8 cellular contexts compared by ENCODE assay signal in genomic region chr1:1889090-1889750, GRCh38. TPM values are rescaled to one million over a fixed set of nuclear protein-coding genes. Genes with fewer than 3 reads are reported as not detected.
DNase-seq lines count a peak whose midpoint lies in the region; ATAC-seq and TF ChIP-seq lines count a peak whose summit lies in the region.

No MANE protein-coding gene starts in this region.

- H2AFZ ChIP-seq in SK-N-SH (ENCODE audit: low read depth): no peak overlapping the region

- TF ChIP-seq RAD21 in SK-N-SH (IDR thresholded peaks at IDR 0.05; ENCODE audit: low read length): no peak

- peaks cover 19% of the 10 kb centered on the region for H3F3A ChIP-seq in SK-N-SH (replicated peaks; ENCODE audit: insufficient read depth)

- no peaks in the 10 kb centered on the region for H3K9me3 ChIP-seq in SK-N-SH
- no peaks in the 10 kb centered on the region for H3K9me3 ChIP-seq in stomach

- TF ChIP-seq CTCF in SK-N-SH (IDR thresholded peaks at IDR 0.05) (no peak), stomach (IDR thresholded peaks at IDR 0.05) (no peak)

- ATAC-seq in SK-N-SH treated with all-trans-retinoic acid at 6 μM for 48 hours (no peak), HG03457 (IDR thresholded peaks at IDR 0.05; ENCODE audit: unreplicated experiment) (no peak)

- H3K4me3 Mint-ChIP-seq in activated CD4-positive, alpha-beta memory T cell treated with anti-CD3 and anti-CD28 coated beads, Interleukin-2, amount 10 ng/mL, durations not matched to agents 7 days and 5 days: peak overlapping the region; percentile 82

- CTCF ChIA-PET in SK-N-SH (lab: Yijun Ruan, JAX): interaction anchor here (0.8 to 1.4 kb wide), 2 partner anchors 12 to 101 kb away, joined by 3 to 5 read pairs; no protein-coding TSS in a partner anchor
- CTCF ChIA-PET in activated CD4-positive, alpha-beta memory T cell treated with anti-CD3 and anti-CD28 coated beads, Interleukin-2, amount 10 ng/mL, durations not matched to agents 7 days and 5 days (lab: Charles Lee): interaction anchor here (0.6 to 0.8 kb wide), 2 partner anchors 31 to 53 kb away, joined by 3 read pairs; no protein-coding TSS in a partner anchor

- H3K9ac ChIP-seq in SK-N-SH: peak overlapping the region; percentile 94

- no peak for TF ChIP-seq POLR2A in stomach (IDR thresholded peaks at IDR 0.05)

- no peaks in the 10 kb centered on the region for H3K9me2 ChIP-seq in SK-N-SH

- 3% methylated on average over 9 of the region's 9 CpGs for WGBS in SK-N-SH (ENCODE audit: low lambda C conversion rate)
- WGBS in stomach, 5 donors: 5 to 9% (median 6%) methylated on average over 9 of the region's 9 CpGs

- POLR2A ChIA-PET in SK-N-SH (lab: Yijun Ruan, JAX): no interaction called here
- POLR2A ChIA-PET in activated CD4-positive, alpha-beta memory T cell treated with anti-CD3 and anti-CD28 coated beads, Interleukin-2, amount 10 ng/mL, durations not matched to agents 7 days and 5 days (lab: Charles Lee): interaction anchor here (1.0 to 5.0 kb wide), 9 partner anchors 9 to 165 kb away, joined by 3 to 29 read pairs (median 10); partner anchors contain the start of genes CDK11A and NADK

- H3K79me2 ChIP-seq in SK-N-SH (ENCODE audit: insufficient read depth): peaks cover 71% of the 10 kb centered on the region

- no peaks in the 10 kb centered on the region for H3K27me3 Mint-ChIP-seq in activated CD4-positive, alpha-beta memory T cell treated with anti-CD3 and anti-CD28 coated beads, Interleukin-2, amount 10 ng/mL, durations not matched to agents 7 days and 5 days

- H3K27ac ChIP-seq in SK-N-SH (ENCODE audit: low read depth in 2 of 2, low read length in 1 of 2): peak overlapping the region; percentile 84 to 93
- H3K27ac ChIP-seq in stomach: peak overlapping the region in 4 of 5 donors; percentile 87 to 100 (median 96)

- peaks cover 0 to 22% of the 10 kb centered on the region in 2 experiments; a peak in 3 of 4 replicates for H3K4me1 ChIP-seq in SK-N-SH (ENCODE audit: control insufficient read depth in 1 of 2, insufficient read depth in 2 of 2, low read depth in 1 of 2, low read length in 1 of 2)
- peaks cover 31 to 80% (median 64%) of the 10 kb centered on the region in 4 donors for H3K4me1 ChIP-seq in stomach

- DNase-seq in SK-N-SH (no peak), stomach (no peak), midbrain (lab: John Stamatoyannopoulos, UW) (no peak), OCI-M2 (lab: John Stamatoyannopoulos, UW; ENCODE audit: unreplicated experiment) (no peak)
- DNase-seq in activated CD4-positive, alpha-beta memory T cell treated with anti-CD3 and anti-CD28 coated beads, Interleukin-2, amount 10 ng/mL, durations not matched to agents 7 days and 5 days: no peak

- no peak for TF ChIP-seq EP300 in SK-N-SH (IDR thresholded peaks at IDR 0.05; ENCODE audit: borderline replicate concordance in 1 of 2, low read depth in 1 of 2, low read length in 1 of 2)
- no peak for TF ChIP-seq EP300 in stomach (IDR thresholded peaks at IDR 0.05)

- no peaks in the 10 kb centered on the region for H3K9me3 Mint-ChIP-seq in activated CD4-positive, alpha-beta memory T cell treated with anti-CD3 and anti-CD28 coated beads, Interleukin-2, amount 10 ng/mL, durations not matched to agents 7 days and 5 days

- H3K36me3 ChIP-seq in SK-N-SH (replicated peaks in 1 of 2; ENCODE audit: control insufficient read depth in 1 of 2, insufficient read depth in 2 of 2, low read length in 1 of 2) (peaks cover 0 to 8% of the 10 kb centered on the region in 2 experiments), stomach (peaks cover 0 to 9% (median 7%) of the 10 kb centered on the region in 4 donors)

- H3K4me1 Mint-ChIP-seq in activated CD4-positive, alpha-beta memory T cell treated with anti-CD3 and anti-CD28 coated beads, Interleukin-2, amount 10 ng/mL, durations not matched to agents 7 days and 5 days: peaks cover 41% of the 10 kb centered on the region

- H3K27me3 ChIP-seq in SK-N-SH (ENCODE audit: insufficient read depth) (no peaks in the 10 kb centered on the region), stomach (peaks cover 0 to 4% (median 0%) of the 10 kb centered on the region in 3 donors)

- peak overlapping the region; percentile 76 for H3K27ac Mint-ChIP-seq in activated CD4-positive, alpha-beta memory T cell treated with anti-CD3 and anti-CD28 coated beads, Interleukin-2, amount 10 ng/mL, durations not matched to agents 7 days and 5 days

- H3K4me3 ChIP-seq in SK-N-SH (ENCODE audit: low read depth in 2 of 2, low read length in 1 of 2) (peak overlapping the region; percentile 83 to 86), iPS-11a (ENCODE audit: low read depth, low read length) (peak overlapping the region; percentile 97), stomach (peak overlapping the region; percentile 77 to 94 (median 86))

- H3K36me3 Mint-ChIP-seq in activated CD4-positive, alpha-beta memory T cell treated with anti-CD3 and anti-CD28 coated beads, Interleukin-2, amount 10 ng/mL, durations not matched to agents 7 days and 5 days (ENCODE audit: low read depth): peaks cover 32% of the 10 kb centered on the region

- peak overlapping the region; percentile 79 for H3K4me2 ChIP-seq in SK-N-SH

- H4K20me1 ChIP-seq in SK-N-SH (ENCODE audit: insufficient read depth): peaks cover 57% of the 10 kb centered on the region

- intact Hi-C loops in stomach (cut with DNase I; ENCODE audit: low total_unique reads): no loop called here

TF ChIP-seq in SK-N-SH, 30 proteins besides CTCF, POLR2A, EP300 and RAD21 (continues in another document):
- TF ChIP-seq NFIC (IDR thresholded peaks at IDR 0.05; ENCODE audit: borderline replicate concordance) (no peak), RXRA (IDR thresholded peaks at IDR 0.05; ENCODE audit: borderline replicate concordance, low read depth) (no peak), USF1 (IDR thresholded peaks at IDR 0.05; ENCODE audit: borderline replicate concordance, low read depth) (no peak), TCF12 (IDR thresholded peaks at IDR 0.05) (no peak), GATA2 (CRISPR knock-in tag; IDR thresholded peaks at IDR 0.05) (no peak), JUND (IDR thresholded peaks at IDR 0.05) (no peak)

TF ChIP-seq in SK-N-SH treated with all-trans-retinoic acid at 6 μM for 48 hours, 23 proteins besides CTCF, POLR2A, EP300 and RAD21:
- TF ChIP-seq RARB (CRISPR knock-in tag; IDR thresholded peaks at IDR 0.05) (no peak), ARNTL (CRISPR knock-in tag; IDR thresholded peaks at IDR 0.05; ENCODE audit: borderline replicate concordance, low read depth) (no peak), CREB5 (CRISPR knock-in tag; IDR thresholded peaks at IDR 0.05; ENCODE audit: low read depth) (no peak), OSR1 (CRISPR knock-in tag; IDR thresholded peaks at IDR 0.05) (no peak)

RNA-seq across cellular contexts. Expression of gene GNB1, which starts 1.7 kb away (rescaled TPM):
- polyA plus RNA-seq in SK-N-SH (2012; rRNA removed) (355 and 364 TPM in 2 replicates), stomach (100 to 1,000 TPM in 2 of 3 donors, 10 to 100 TPM in 1; 66.2 to 146 (median 126) TPM)
- polyA plus RNA-seq in SK-N-SH (2012; cell fraction: cytosol; rRNA removed): 284 and 376 TPM in 2 replicates
- polyA plus RNA-seq in SK-N-SH (2012; cell fraction: nucleus; rRNA removed): 202 and 299 TPM in 2 replicates
- 100 to 1,000 TPM; 428 to 431 TPM for total RNA-seq in activated CD4-positive, alpha-beta memory T cell treated with anti-CD3 and anti-CD28 coated beads, Interleukin-2, amount 10 ng/mL, durations not matched to agents 7 days and 5 days
- 100 to 1,000 TPM in 4 of 5 donors, 10 to 100 TPM in 1; 49.6 to 195 (median 124) TPM for total RNA-seq in stomach

RNA-seq across cellular contexts. Expression of gene CALML6, which starts 25.8 kb away (rescaled TPM):
- polyA plus RNA-seq in SK-N-SH (2012; rRNA removed) (0.87 and 1.3 TPM in 2 replicates), stomach (1 to 10 TPM; 1.4 to 5.7 (median 2.6) TPM)
- 0.03 TPM in 2 replicates for polyA plus RNA-seq in SK-N-SH (2012; cell fraction: cytosol; rRNA removed)
- 8.0 and 11.4 TPM in 2 replicates for polyA plus RNA-seq in SK-N-SH (2012; cell fraction: nucleus; rRNA removed)
- under 1 TPM; 0.25 to 0.38 TPM for total RNA-seq in activated CD4-positive, alpha-beta memory T cell treated with anti-CD3 and anti-CD28 coated beads, Interleukin-2, amount 10 ng/mL, durations not matched to agents 7 days and 5 days
- not detected for total RNA-seq in stomach

RNA-seq across cellular contexts. Expression of gene TMEM52, which starts 29.9 kb away (rescaled TPM):
- 3.8 and 4.8 TPM in 2 replicates for polyA plus RNA-seq in SK-N-SH (2012; rRNA removed)
- polyA plus RNA-seq in SK-N-SH (2012; cell fraction: cytosol; rRNA removed): 1.7 and 2.8 TPM in 2 replicates
- polyA plus RNA-seq in SK-N-SH (2012; cell fraction: nucleus; rRNA removed): 8.9 and 11.6 TPM in 2 replicates
- not detected for total RNA-seq in activated CD4-positive, alpha-beta memory T cell treated with anti-CD3 and anti-CD28 coated beads, Interleukin-2, amount 10 ng/mL, durations not matched to agents 7 days and 5 days
- 1 to 10 TPM in 1 of 5 donors, not detected in 4; 9.8 TPM for total RNA-seq in stomach
- polyA plus RNA-seq in stomach: 10 to 100 TPM in 1 of 3 donors, 1 to 10 TPM in 2; 5.0 to 10.4 (median 6.2) TPM
